In genomic region chr4:154618708-154619315, GRCh38 we compare ENCODE assay signal across 1 cellular context.
A peak's percentile ranks its signal among the peaks of the same experiment; 100 is the strongest.
TF ChIP-seq lines count a peak whose summit lies in the region.

No MANE protein-coding gene starts in this region.

TF ChIP-seq in K562, 482 proteins besides CTCF, POLR2A, EP300 and RAD21:
- TF ChIP-seq SMC3 (conservative IDR thresholded peaks at IDR 0.05; ENCODE audit: insufficient read depth, low read depth, low read length) (peak; percentile 79), KLF16 (IDR thresholded peaks at IDR 0.05) (peak; percentile 20; the same call in 1 of the 2 replicates), HMBOX1 (IDR thresholded peaks at IDR 0.05) (peak; percentile 64), PBX2 (CRISPR knock-in tag; IDR thresholded peaks at IDR 0.05; ENCODE audit: low read depth) (no peak), PBX2 (tag; conservative IDR thresholded peaks at IDR 0.05; ENCODE audit: low read depth) (peak; percentile 82), MEIS2 (IDR thresholded peaks at IDR 0.05; ENCODE audit: partially characterized antibody) (peak; percentile 87), FOXJ3 (CRISPR knock-in tag; IDR thresholded peaks at IDR 0.05) (no peak), DEAF1 (CRISPR knock-in tag; IDR thresholded peaks at IDR 0.05) (peak; percentile 51; the same call in 1 of the 2 replicates), SMARCE1 (IDR thresholded peaks at IDR 0.05) (no peak), PKNOX1 (IDR thresholded peaks at IDR 0.05) (peak; percentile 73)
